Comparison of ENCODE assay signal across 8 cellular contexts in the genomic region with DNA sequence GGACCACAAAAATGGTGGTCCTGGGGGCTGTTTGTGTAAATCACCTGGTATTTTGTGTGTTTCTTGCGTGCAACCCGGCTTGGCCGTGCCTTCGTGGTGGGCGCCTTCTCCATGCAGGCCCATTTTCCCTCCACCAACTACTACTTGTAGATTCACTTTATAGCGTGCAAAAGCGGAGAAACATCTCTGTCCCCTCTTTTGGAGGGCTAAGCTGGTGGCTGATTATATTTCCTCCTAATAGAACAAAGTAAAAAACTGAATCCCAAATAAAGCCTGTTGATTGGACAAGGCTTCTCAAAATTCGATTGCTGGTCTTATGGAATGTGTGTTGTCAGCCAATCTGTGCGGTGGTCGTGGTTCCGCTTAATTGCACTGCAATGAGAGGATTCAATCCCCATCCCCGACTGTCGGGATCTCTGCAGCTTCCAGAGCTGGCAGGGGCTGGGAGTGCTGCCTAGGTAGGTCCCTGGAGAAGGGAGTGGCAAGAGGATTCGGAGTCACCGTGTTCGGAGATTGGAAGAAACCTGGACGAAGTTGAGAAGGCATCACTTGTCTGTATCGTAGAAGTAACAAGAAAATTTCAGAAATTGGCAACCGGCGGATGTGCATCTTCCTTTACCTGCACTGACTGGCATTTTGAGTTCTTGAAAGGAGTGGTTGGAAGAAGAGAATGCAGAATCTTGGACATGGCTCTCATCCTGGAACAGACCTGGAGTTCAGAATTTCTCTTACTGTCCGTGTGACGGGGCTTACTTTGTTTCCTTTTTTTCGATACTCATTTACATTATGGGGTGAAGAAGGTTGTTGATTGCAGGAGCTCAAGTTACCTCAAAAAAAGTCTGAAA. TPM values are rescaled to one million over a fixed set of nuclear protein-coding genes. Genes with fewer than 3 reads are reported as not detected.
A peak's percentile ranks its signal among the peaks of the same experiment; 100 is the strongest.
DNase-seq lines count a peak whose midpoint lies in the region; ATAC-seq and TF ChIP-seq lines count a peak whose summit lies in the region.

No MANE protein-coding gene starts in this region.

- peaks cover 18% of the 10 kb centered on the region for H3K4me1 ChIP-seq in muscle layer of colon (ENCODE audit: insufficient read depth, low read length)

- H3K36me3 Mint-ChIP-seq in endothelial cell (ENCODE audit: low read depth, unreplicated experiment), result no peaks in the 10 kb centered on the region

- peaks cover 6% of the 10 kb centered on the region for H3K4me1 Mint-ChIP-seq in endothelial cell (ENCODE audit: unreplicated experiment)

- CTCF ChIA-PET in AG04449 (lab: Yijun Ruan, JAX), result interaction anchor here (1.5 to 3.8 kb wide), 3 partner anchors 11 to 28 kb away, joined by 4 to 16 read pairs (median 10); no protein-coding TSS in a partner anchor

- peaks cover 12% of the 10 kb centered on the region for H3K36me3 ChIP-seq in muscle layer of colon (ENCODE audit: insufficient read depth, low read length)

- DNase-seq in AG04449 (ENCODE audit: low read depth, low spot score) (no peak), SK-N-DZ (ENCODE audit: low spot score) (peak; percentile 39), endothelial cell (ENCODE audit: low spot score) (peak; percentile 17), midbrain (lab: John Stamatoyannopoulos, UW) (no peak)

- no peaks in the 10 kb centered on the region for H3K9me3 Mint-ChIP-seq in endothelial cell (ENCODE audit: unreplicated experiment)

- ATAC-seq in GM19328 (IDR thresholded peaks at IDR 0.05; ENCODE audit: unreplicated experiment), result peak; percentile 4
- no peak for ATAC-seq in HG03521 (IDR thresholded peaks at IDR 0.05; ENCODE audit: unreplicated experiment)
- ATAC-seq in GM18858 (IDR thresholded peaks at IDR 0.05; ENCODE audit: unreplicated experiment), result no peak

- no peak for TF ChIP-seq CTCF in AG04449 (IDR thresholded peaks at IDR 0.05; ENCODE audit: insufficient read depth, low read length, missing control alignments)
- no peak for TF ChIP-seq CTCF in endothelial cell (IDR thresholded peaks at IDR 0.05; ENCODE audit: unreplicated experiment)

- H3K27ac Mint-ChIP-seq in endothelial cell (ENCODE audit: unreplicated experiment), result peak overlapping the region; percentile 80

- H3K27me3 Mint-ChIP-seq in endothelial cell (ENCODE audit: unreplicated experiment), result peaks cover 1% of the 10 kb centered on the region

- peak overlapping the region; percentile 94 for H3K4me3 Mint-ChIP-seq in endothelial cell (ENCODE audit: unreplicated experiment)

- POLR2A ChIA-PET in AG04449 (lab: Yijun Ruan, JAX), result no interaction called here

- H3K9me3 ChIP-seq in muscle layer of colon (ENCODE audit: low read length), result no peaks in the 10 kb centered on the region

- H3K27ac ChIP-seq in muscle layer of colon (ENCODE audit: low read depth, low read length), result peak overlapping the region; percentile 89

- H3K9ac ChIP-seq in muscle layer of colon (ENCODE audit: low read length), result peak overlapping the region; percentile 88

- peak overlapping the region; percentile 72 for H3K4me3 ChIP-seq in AG04449 (ENCODE audit: low read depth, low read length)
- H3K4me3 ChIP-seq in muscle layer of colon (ENCODE audit: low read depth in 1 of 2, low read length in 2 of 2), result peak overlapping the region; percentile 67 to 90

- H3K27me3 ChIP-seq in muscle layer of colon (ENCODE audit: control insufficient read depth in 1 of 2, insufficient read depth in 2 of 2, low read length in 2 of 2), result no peaks in the 10 kb centered on the region

RNA-seq across cellular contexts. Expression of gene HMGXB4, which starts 1.1 kb away (rescaled TPM):
- 16.0 and 17.4 TPM in 2 replicates for polyA plus RNA-seq in SK-N-DZ (2014; cell fraction: cytosol; rRNA removed)
- 15.0 and 17.7 TPM in 2 replicates for polyA plus RNA-seq in SK-N-DZ (2014; cell fraction: nucleus; rRNA removed)
- 21.4 TPM for total RNA-seq in endothelial cell (ENCODE audit: unreplicated experiment)

RNA-seq across cellular contexts. Expression of gene TOM1, which starts 41.3 kb away (rescaled TPM):
- 31.1 and 33.7 TPM in 2 replicates for polyA plus RNA-seq in SK-N-DZ (2014; cell fraction: cytosol; rRNA removed)
- polyA plus RNA-seq in SK-N-DZ (2014; cell fraction: nucleus; rRNA removed), result 24.1 and 25.1 TPM in 2 replicates
- 32.0 TPM for total RNA-seq in endothelial cell (ENCODE audit: unreplicated experiment)

Comparison
In these comparisons a context has a peak if more than half of its experiments do, and no peak if none do; other contexts are left out.
1. DNase-seq: peak in SK-N-DZ (single experiment) and endothelial cell (single experiment); none in AG04449 (single experiment) and midbrain (single experiment).